Comparison of ENCODE assay signal across 8 cellular contexts in genomic region chr4:77203380-77204197, GRCh38. TPM values are rescaled to one million over a fixed set of nuclear protein-coding genes. Genes with fewer than 3 reads are reported as not detected.
DNase-seq lines count a peak whose midpoint lies in the region; ATAC-seq and TF ChIP-seq lines count a peak whose summit lies in the region.

No MANE protein-coding gene starts in this region.

- H3K4me3 ChIP-seq in AG09309 (ENCODE audit: control insufficient read depth, low read depth, low read length) (no peak overlapping the region), fibroblast of pulmonary artery (replicated peaks; ENCODE audit: low read depth, low read length) (no peak overlapping the region), neutrophil (ENCODE audit: low read depth in 1 of 2, low read length in 1 of 2) (no peak overlapping the region), testis (no peak overlapping the region)

- DNase-seq in AG09309 (ENCODE audit: low read depth) (peak; percentile 54), OCI-M1 (lab: John Stamatoyannopoulos, UW) (peak; percentile 88), activated T-helper 1 cell treated with Interleukin-2 at 50 U/mL for 16 hours (ENCODE audit: low read depth) (peak; percentile 26), fibroblast of pulmonary artery (ENCODE audit: low read depth) (peak; percentile 87), testis (peak; percentile 75)

- peak; percentile 79 for TF ChIP-seq CTCF in AG09309 (IDR thresholded peaks at IDR 0.05; ENCODE audit: control insufficient read depth, insufficient read depth, low read depth, low read length, missing control alignments)
- TF ChIP-seq CTCF in fibroblast of pulmonary artery (IDR thresholded peaks at IDR 0.05; ENCODE audit: low read length, missing control alignments): peak; percentile 82
- TF ChIP-seq CTCF in neutrophil (IDR thresholded peaks at IDR 0.05): peak; percentile 69
- peak; percentile 58 to 61 (median 60) for TF ChIP-seq CTCF in testis (IDR thresholded peaks at IDR 0.05)

- H3K27ac ChIP-seq in neutrophil (no peak overlapping the region), testis (no peak overlapping the region)

- H3K9me3 ChIP-seq in neutrophil (no peaks in the 10 kb centered on the region), testis (no peaks in the 10 kb centered on the region)

- H3K27me3 ChIP-seq in neutrophil (no peaks in the 10 kb centered on the region), testis (no peaks in the 10 kb centered on the region)

- 30 to 41% methylated on average over 8 of the region's 8 CpGs for WGBS in testis, 2 donors

- ATAC-seq in GM18858 (IDR thresholded peaks at IDR 0.05; ENCODE audit: unreplicated experiment): peak; percentile 53
- ATAC-seq in HG03520 (IDR thresholded peaks at IDR 0.05; ENCODE audit: unreplicated experiment): peak; percentile 60

- no peak for TF ChIP-seq POLR2A in testis (IDR thresholded peaks at IDR 0.05)

- H3K4me1 ChIP-seq in neutrophil (ENCODE audit: control insufficient read depth in 1 of 2, insufficient read depth in 1 of 2, low read depth in 1 of 2, low read length in 1 of 2): peaks cover 6 to 7% of the 10 kb centered on the region in 2 experiments
- H3K4me1 ChIP-seq in testis: no peaks in the 10 kb centered on the region

- intact Hi-C loops in testis (cut with DNase I; ENCODE audit: low total_unique reads): no loop called here

- no peaks in the 10 kb centered on the region for H3K36me3 ChIP-seq in neutrophil
- no peaks in the 10 kb centered on the region for H3K36me3 ChIP-seq in testis (ENCODE audit: low read depth, missing control alignments)

RNA-seq across cellular contexts. Expression of gene CCNG2, which starts 46.6 kb away (rescaled TPM):
- 10 to 100 TPM; 14.4 to 19.5 TPM for total RNA-seq in testis
- 20.8 TPM for polyA plus RNA-seq in testis (ENCODE audit: insufficient read depth, low read depth, low replicate concordance)

Comparison
In these comparisons a context has a peak if more than half of its experiments do, and no peak if none do; other contexts are left out.
1. DNase-seq: peak in every context shown above with its lines; median percentile 88 in OCI-M1; 87 in fibroblast of pulmonary artery; 75 in testis; 54 in AG09309; 26 in activated T-helper 1 cell treated with Interleukin-2 at 50 U/mL for 16 hours.